ENCODE assay signal across 8 cellular contexts in the genomic region with DNA sequence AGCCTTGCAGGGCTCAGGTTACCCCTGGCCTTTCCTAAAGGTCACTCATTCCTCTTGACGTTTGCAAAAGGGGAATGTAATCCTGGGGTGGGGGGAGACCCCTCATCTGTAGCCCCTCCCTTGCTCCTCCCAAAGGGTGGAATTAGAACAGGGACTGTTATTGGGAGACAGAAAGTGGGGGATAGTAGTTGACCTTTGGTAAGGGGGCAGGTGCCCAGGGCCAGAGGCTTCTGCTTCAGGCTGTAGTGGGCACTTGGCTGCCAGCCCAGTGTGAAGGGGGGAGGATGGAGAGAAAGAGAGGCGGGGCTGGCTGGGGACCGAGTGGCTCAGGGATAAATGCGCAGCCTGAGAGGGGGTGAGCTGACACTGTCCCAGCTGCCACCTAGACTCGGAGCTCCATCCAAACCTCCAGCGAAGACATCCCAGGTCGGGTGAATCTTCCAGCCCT. TPM values are rescaled to one million over a fixed set of nuclear protein-coding genes. Genes with fewer than 3 reads are reported as not detected.
DNase-seq lines count a peak whose midpoint lies in the region; ATAC-seq, FAIRE-seq and TF ChIP-seq lines count a peak whose summit lies in the region.

TSS of gene ENO3 (plus strand) at position 363 of the 448 bp plus-strand sequence. CDS start 711 bp downstream, outside the sequence.

- TF ChIP-seq EP300 in A549 (IDR thresholded peaks at IDR 0.05), result 0 out of 5 replicates have a peak, but pooled peaks of 1 of the 2 experiments have one; percentile 11

- peaks cover 4 to 15% of the 10 kb centered on the region in 2 experiments; a peak in 2 of 4 replicates for H3K36me3 ChIP-seq in HCT116 (ENCODE audit: control insufficient read depth in 1 of 2, insufficient read depth in 2 of 2, low read length in 2 of 2)
- peaks cover 3% of the 10 kb centered on the region for H3K36me3 ChIP-seq in right atrium auricular region

- H3K27ac ChIP-seq in A549 (peak within 1 kb of the TSS; percentile 99), HCT116 (ENCODE audit: low read depth, low read length) (peak within 1 kb of the TSS; percentile 99), right atrium auricular region (peak within 1 kb of the TSS; percentile 98 to 100)

- RAD21 ChIA-PET in HCT116 (lab: Charles Lee; ENCODE audit: low non-redundant PET in 1 of 2, low total read pairs in 2 of 2, uncharacterized antibody in 2 of 2, unreplicated experiment in 2 of 2), result no interaction called here

- H3K79me2 ChIP-seq in HCT116 (ENCODE audit: insufficient read depth, low read length), result peaks cover 38% of the 10 kb centered on the region

- DNase-seq in A549 (ENCODE audit: low read depth in 1 of 2, low spot score in 1 of 2) (peak in 1 of 2 experiments; percentile 40), HCT116 (ENCODE audit: low read depth, low spot score) (no peak), right atrium auricular region (ENCODE audit: low spot score) (no peak), pons (ENCODE audit: low spot score) (no peak)
- DNase-seq in activated CD8-positive, alpha-beta T cell treated with anti-CD3 and anti-CD28 coated beads for 36 hours, result no peak
- no peak for DNase-seq in stimulated activated effector memory CD8-positive, alpha-beta T cell treated with anti-CD3 and anti-CD28 coated beads, Interleukin-12 subunit alpha, Interleukin-12 subunit beta, amount 100 ng/mL, for 72 hours (ENCODE audit: low spot score in 2 of 2)
- no peak for DNase-seq in stimulated activated CD4-positive, alpha-beta T cell treated with anti-CD3 and anti-CD28 coated beads, Interleukin-15, amount 100 ng/mL, for 24 hours

- TF ChIP-seq POLR2A in A549 (IDR thresholded peaks at IDR 0.05; ENCODE audit: low read length) (peak; percentile 69), HCT116 (IDR thresholded peaks at IDR 0.05; ENCODE audit: borderline replicate concordance, extremely low read depth, insufficient read depth, insufficient read length) (no peak)

- peaks cover 23% of the 10 kb centered on the region for H3K36me3 Mint-ChIP-seq in activated CD8-positive, alpha-beta T cell treated with anti-CD3 and anti-CD28 coated beads for 36 hours (ENCODE audit: low read depth)
- H3K36me3 Mint-ChIP-seq in stimulated activated effector memory CD8-positive, alpha-beta T cell treated with anti-CD3 and anti-CD28 coated beads, Interleukin-12 subunit alpha, Interleukin-12 subunit beta, amount 100 ng/mL, for 72 hours, result peaks cover 41% of the 10 kb centered on the region

- BruUV-seq in HCT116 (replicated peaks; lab: Mats Ljungman, UMichigan), result no TSS peak

- no peaks in the 10 kb centered on the region for H3K9me3 ChIP-seq in A549
- H3K9me3 ChIP-seq in HCT116 (ENCODE audit: control insufficient read depth in 1 of 2, insufficient read depth in 1 of 2, low read depth in 1 of 2, low read length in 2 of 2), result no peaks in the 10 kb centered on the region
- no peaks in the 10 kb centered on the region for H3K9me3 ChIP-seq in right atrium auricular region

- no peaks in the 10 kb centered on the region for H3K9me2 ChIP-seq in HCT116 (ENCODE audit: insufficient read depth)

- POLR2A ChIA-PET in A549 (lab: Yijun Ruan, JAX), result interaction anchor here (4.4 to 4.9 kb wide), 2 partner anchors 11 to 15 kb away, joined by 68 to 78 read pairs; partner anchors contain the start of genes RNF167, SLC25A11 and SPAG7
- POLR2A ChIA-PET in HCT116 (lab: Charles Lee), result interaction anchor here (1.7 to 3.0 kb wide), 2 partner anchors 11 to 16 kb away, joined by 8 to 22 read pairs; partner anchors contain the start of genes RNF167, SLC25A11 and SPAG7
- POLR2A ChIA-PET in activated CD8-positive, alpha-beta T cell treated with anti-CD3 and anti-CD28 coated beads for 36 hours (lab: Charles Lee), result interaction anchor here (1.0 to 20.8 kb wide), 8 partner anchors 8 to 129 kb away, joined by 3 to 627 read pairs (median 8); partner anchors contain the start of genes INCA1, KIF1C, RNF167 and SLC25A11

- H2AFZ ChIP-seq in HCT116 (ENCODE audit: low read depth, low read length, poor library complexity, severe bottlenecking), result no peak within 1 kb of the TSS

- H3K4me3 Mint-ChIP-seq in activated CD8-positive, alpha-beta T cell treated with anti-CD3 and anti-CD28 coated beads for 36 hours, result peak within 1 kb of the TSS; percentile 97
- peak within 1 kb of the TSS; percentile 93 for H3K4me3 Mint-ChIP-seq in stimulated activated effector memory CD8-positive, alpha-beta T cell treated with anti-CD3 and anti-CD28 coated beads, Interleukin-12 subunit alpha, Interleukin-12 subunit beta, amount 100 ng/mL, for 72 hours

- TF ChIP-seq CTCF in A549 (IDR thresholded peaks at IDR 0.05) (no peak), HCT116 (IDR thresholded peaks at IDR 0.05 in 2 of 3, conservative IDR thresholded peaks at IDR 0.05 in 1 of 3; ENCODE audit: borderline replicate concordance in 1 of 3, insufficient read depth in 1 of 3, low read depth in 2 of 3, low read length in 2 of 3) (no peak), right atrium auricular region (IDR thresholded peaks at IDR 0.05) (no peak)
- no peak for TF ChIP-seq CTCF in activated CD8-positive, alpha-beta T cell treated with anti-CD3 and anti-CD28 coated beads for 36 hours (IDR thresholded peaks at IDR 0.05)

- H3K9me3 Mint-ChIP-seq in activated CD8-positive, alpha-beta T cell treated with anti-CD3 and anti-CD28 coated beads for 36 hours, result no peaks in the 10 kb centered on the region
- no peaks in the 10 kb centered on the region for H3K9me3 Mint-ChIP-seq in stimulated activated effector memory CD8-positive, alpha-beta T cell treated with anti-CD3 and anti-CD28 coated beads, Interleukin-12 subunit alpha, Interleukin-12 subunit beta, amount 100 ng/mL, for 72 hours

- FAIRE-seq in A549 (lab: Jason Lieb, UNC), result no peak

- ATAC-seq in A549, result no peak
- ATAC-seq in HCT116, result no peak
- no peak for ATAC-seq in activated CD8-positive, alpha-beta T cell treated with anti-CD3 and anti-CD28 coated beads for 36 hours
- ATAC-seq in stimulated activated effector memory CD8-positive, alpha-beta T cell treated with anti-CD3 and anti-CD28 coated beads, Interleukin-12 subunit alpha, Interleukin-12 subunit beta, amount 100 ng/mL, for 72 hours, result no peak
- ATAC-seq in GM21717 (IDR thresholded peaks at IDR 0.05; ENCODE audit: unreplicated experiment), result no peak

- peak within 1 kb of the TSS; percentile 97 for H3K9ac ChIP-seq in HCT116 (ENCODE audit: low read length)

- H3K27me3 Mint-ChIP-seq in activated CD8-positive, alpha-beta T cell treated with anti-CD3 and anti-CD28 coated beads for 36 hours, result no peaks in the 10 kb centered on the region

- H3K4me3 ChIP-seq in A549, result peak within 1 kb of the TSS; percentile 98
- peak within 1 kb of the TSS; percentile 96 to 97 for H3K4me3 ChIP-seq in HCT116 (replicated peaks in 1 of 2; ENCODE audit: low read depth in 1 of 2, low read length in 2 of 2)
- peak within 1 kb of the TSS; percentile 80 to 89 for H3K4me3 ChIP-seq in right atrium auricular region

- H3K4me2 ChIP-seq in A549, result peak within 1 kb of the TSS; percentile 99
- peak within 1 kb of the TSS; percentile 100 for H3K4me2 ChIP-seq in HCT116 (ENCODE audit: low read length)

- peaks cover 12% of the 10 kb centered on the region; the same call in 1 of the 2 replicates for H4K20me1 ChIP-seq in HCT116 (ENCODE audit: insufficient read depth)

- H3K27me3 ChIP-seq in HCT116 (ENCODE audit: insufficient read depth, low read length) (no peaks in the 10 kb centered on the region), right atrium auricular region (no peaks in the 10 kb centered on the region)

- intact Hi-C loops in HCT116 (cut with micrococcal nuclease), result loop anchor here (1.0 kb wide), 1 partner anchor 17 kb away; the partner anchor contains the start of gene SPAG7
- intact Hi-C loops in activated CD8-positive, alpha-beta T cell treated with anti-CD3 and anti-CD28 coated beads for 36 hours (cut with micrococcal nuclease), result no loop called here

- TF ChIP-seq RAD21 in A549 (conservative IDR thresholded peaks at IDR 0.05 in 1 of 2, IDR thresholded peaks at IDR 0.05 in 1 of 2), result no peak
- no peak for TF ChIP-seq RAD21 in HCT116 (IDR thresholded peaks at IDR 0.05; ENCODE audit: low read depth)

- CTCF ChIA-PET in A549 (lab: Yijun Ruan, JAX), result interaction anchor here (1.1 to 7.1 kb wide), 6 partner anchors 14 to 42 kb away, joined by 4 to 63 read pairs (median 7); partner anchors contain the start of genes CAMTA2 and SPAG7
- CTCF ChIA-PET in HCT116 (lab: Charles Lee), result no interaction called here
- CTCF ChIA-PET in activated CD8-positive, alpha-beta T cell treated with anti-CD3 and anti-CD28 coated beads for 36 hours (lab: Charles Lee), result interaction anchor here (0.7 to 1.5 kb wide), 4 partner anchors 11 to 42 kb away, joined by 3 to 5 read pairs (median 4); partner anchors contain the start of gene SPAG7

- H3K4me1 Mint-ChIP-seq in activated CD8-positive, alpha-beta T cell treated with anti-CD3 and anti-CD28 coated beads for 36 hours (ENCODE audit: low read depth), result peaks cover 13% of the 10 kb centered on the region
- peaks cover 37% of the 10 kb centered on the region for H3K4me1 Mint-ChIP-seq in stimulated activated effector memory CD8-positive, alpha-beta T cell treated with anti-CD3 and anti-CD28 coated beads, Interleukin-12 subunit alpha, Interleukin-12 subunit beta, amount 100 ng/mL, for 72 hours

- H3K27ac Mint-ChIP-seq in activated CD8-positive, alpha-beta T cell treated with anti-CD3 and anti-CD28 coated beads for 36 hours, result peak within 1 kb of the TSS; percentile 97
- peak within 1 kb of the TSS; percentile 99 for H3K27ac Mint-ChIP-seq in stimulated activated effector memory CD8-positive, alpha-beta T cell treated with anti-CD3 and anti-CD28 coated beads, Interleukin-12 subunit alpha, Interleukin-12 subunit beta, amount 100 ng/mL, for 72 hours

- peaks cover 35% of the 10 kb centered on the region for H3K4me1 ChIP-seq in A549
- H3K4me1 ChIP-seq in HCT116 (ENCODE audit: control insufficient read depth in 1 of 2, insufficient read depth in 2 of 2, low read length in 2 of 2), result peaks cover 23 to 57% of the 10 kb centered on the region in 2 experiments
- H3K4me1 ChIP-seq in right atrium auricular region, result peaks cover 0 to 46% of the 10 kb centered on the region in 2 donors

- 11% methylated on average over 7 of the region's 7 CpGs for WGBS in A549 (ENCODE audit: missing lambda C conversion rate)

TF ChIP-seq in HCT116, 20 proteins besides CTCF, POLR2A, EP300 and RAD21:
- TF ChIP-seq SIN3A (IDR thresholded peaks at IDR 0.05; ENCODE audit: low read depth), result no peak

RNA-seq across cellular contexts. Expression of gene ENO3, which starts in this region (rescaled TPM):
- 52.5 and 53.5 TPM in 2 replicates for polyA plus RNA-seq in A549 (2011; rRNA removed)
- polyA plus RNA-seq in A549 (2012; cell fraction: cytosol; rRNA removed), result 56.8 and 60.6 TPM in 2 replicates
- 195 and 252 TPM in 2 replicates for polyA plus RNA-seq in A549 (2012; cell fraction: nucleus; rRNA removed)
- 79.0 to 109 TPM (median 102 TPM) in 3 replicates for polyA plus RNA-seq in A549 (2017; fragmentation: RNase III; extraction: RNeasy Plus Mini Kit Qiagen cat#74134 plus additional on column Dnase treatment)
- polyA minus RNA-seq in A549 (2011; rRNA and poly(A)+ RNA removed), result 35.8 and 39.2 TPM in 2 replicates
- 24.6 TPM for total RNA-seq in HCT116 (2021; ENCODE audit: unreplicated experiment)
- polyA plus RNA-seq in HCT116 (2012), result 23.5 and 26.1 TPM in 2 replicates
- total RNA-seq in activated CD8-positive, alpha-beta T cell treated with anti-CD3 and anti-CD28 coated beads for 36 hours, result 10 to 100 TPM; 31.3 to 34.0 TPM
- total RNA-seq in right atrium auricular region, result 100 to 1,000 TPM; 235 to 563 TPM

Comparison
In these comparisons a context has a peak if more than half of its experiments do, and no peak if none do; other contexts are left out.
1. Of the 6 proteins assayed by ChIP-seq in both A549 and HCT116: peak only in A549: MAX and POLR2A; only in HCT116: none; in both: none; in neither: 3; mixed calls (peak in some experiments, not most) for 1.